In genomic region chr16:81513204-81514040, GRCh38 we compare ENCODE assay signal across 8 cellular contexts.
DNase-seq lines count a peak whose midpoint lies in the region; ATAC-seq and TF ChIP-seq lines count a peak whose summit lies in the region.

No MANE protein-coding gene starts in this region.

- peaks cover 3% of the 10 kb centered on the region for H3K9me3 ChIP-seq in IMR-90 (ENCODE audit: control insufficient read depth, insufficient read depth, low read length)
- H3K9me3 ChIP-seq in gastroesophageal sphincter: no peaks in the 10 kb centered on the region

- H3K27me3 ChIP-seq in IMR-90 (ENCODE audit: control insufficient read depth, insufficient read depth, low read length) (no peaks in the 10 kb centered on the region), gastroesophageal sphincter (no peaks in the 10 kb centered on the region)

- no peak for TF ChIP-seq RAD21 in IMR-90 (IDR thresholded peaks at IDR 0.05; ENCODE audit: low read length)

- peak overlapping the region; percentile 38; the same call in 1 of the 2 replicates for H2AK5ac ChIP-seq in IMR-90 (ENCODE audit: low read depth, low read length)

- H3K18ac ChIP-seq in IMR-90 (ENCODE audit: low read depth, low read length): no peak overlapping the region

- WGBS in IMR-90 (ENCODE audit: extremely low coverage in 2 of 2, insufficient read length in 1 of 2), 2 experiments: 72% methylated on average over 10 of the region's 21 CpGs; no CpG with 5 or more reads in 1 of the 2 experiments
- 0 to 60% methylated on average over 1 to 2 of the region's 21 CpGs for WGBS in gastroesophageal sphincter (ENCODE audit: low coverage in 1 of 2), 2 donors

- H3K23ac ChIP-seq in IMR-90 (ENCODE audit: low read depth, low read length): no peak overlapping the region; the same call in 1 of the 2 replicates

- H3K4me1 ChIP-seq in IMR-90 (ENCODE audit: control insufficient read depth, insufficient read depth, low read length) (peaks cover 13% of the 10 kb centered on the region), gastroesophageal sphincter (peaks cover 0 to 29% (median 6%) of the 10 kb centered on the region in 3 donors)

- BruUV-seq in IMR-90 (replicated peaks; lab: Mats Ljungman, UMichigan): no TSS peak

- peaks cover 59 to 85% of the 10 kb centered on the region in 2 experiments for H3K79me1 ChIP-seq in IMR-90 (ENCODE audit: low read depth in 1 of 2, low read length in 2 of 2)

- no peak overlapping the region for H2BK20ac ChIP-seq in IMR-90 (ENCODE audit: low read depth, low read length)

- H2BK120ac ChIP-seq in IMR-90 (ENCODE audit: low read depth, low read length): peak overlapping the region; percentile 76; the same call in 1 of the 2 replicates

- TF ChIP-seq EP300 in gastroesophageal sphincter (IDR thresholded peaks at IDR 0.05): no peak

- POLR2A ChIA-PET in IMR-90 (lab: Charles Lee; ENCODE audit: unreplicated experiment): no interaction called here

- no peak for TF ChIP-seq POLR2A in IMR-90 (IDR thresholded peaks at IDR 0.05; ENCODE audit: low read depth, low read length)
- TF ChIP-seq POLR2A in gastroesophageal sphincter (IDR thresholded peaks at IDR 0.05): no peak

- H3K27ac ChIP-seq in IMR-90 (ENCODE audit: insufficient read depth, low read length) (no peak overlapping the region), gastroesophageal sphincter (peak overlapping the region in 3 of 4 donors; percentile 12 to 41 (median 37))

- dilution Hi-C loops in IMR-90 (cut with HindIII; ENCODE audit: low sequenced_read_pairs, unreplicated experiment): no loop called here

- H3K56ac ChIP-seq in IMR-90 (ENCODE audit: extremely low read depth, insufficient read depth, low read length): no peak overlapping the region

- peak overlapping the region; percentile 48 for H2AK9ac ChIP-seq in IMR-90 (replicated peaks; ENCODE audit: low read depth, low read length, poor library complexity)

- H4K8ac ChIP-seq in IMR-90 (ENCODE audit: low read depth in 2 of 2, low read length in 2 of 2): peak overlapping the region in 1 of 2 experiments; percentile 67; a peak in 2 of 4 replicates

- H3K14ac ChIP-seq in IMR-90 (replicated peaks; ENCODE audit: low read depth, low read length): 0 out of 2 replicates have a peak overlapping the region, but pooled peaks have one; percentile 58

- H3K36me3 ChIP-seq in IMR-90 (ENCODE audit: control insufficient read depth, insufficient read depth, low read length) (peaks cover 3% of the 10 kb centered on the region; the same call in 1 of the 2 replicates), gastroesophageal sphincter (no peaks in the 10 kb centered on the region)

- H3K9ac ChIP-seq in IMR-90 (ENCODE audit: low read depth, low read length): no peak overlapping the region

- H4K20me1 ChIP-seq in IMR-90 (ENCODE audit: insufficient read depth, low read length): peaks cover 12% of the 10 kb centered on the region

- intact Hi-C loops in IMR-90 (cut with micrococcal nuclease): no loop called here

- peak overlapping the region; percentile 20 for H2BK5ac ChIP-seq in IMR-90 (ENCODE audit: low read depth, low read length, poor library complexity, severe bottlenecking)

- no peak overlapping the region for H4K5ac ChIP-seq in IMR-90 (ENCODE audit: low read depth, low read length)

- no peak for TF ChIP-seq CTCF in IMR-90 (conservative IDR thresholded peaks at IDR 0.05; ENCODE audit: low read depth, low read length)
- TF ChIP-seq CTCF in gastroesophageal sphincter (IDR thresholded peaks at IDR 0.05): no peak
- TF ChIP-seq CTCF in foreskin fibroblast (IDR thresholded peaks at IDR 0.05; ENCODE audit: low read depth, low read length): no peak

- H3K4ac ChIP-seq in IMR-90 (ENCODE audit: low read depth, low read length): peak overlapping the region; percentile 79

- peak overlapping the region; percentile 66 for H4K91ac ChIP-seq in IMR-90 (ENCODE audit: insufficient read depth, low read depth, low read length)

- H2AFZ ChIP-seq in IMR-90 (replicated peaks; ENCODE audit: low read length, poor library complexity): peak overlapping the region; percentile 66

- DNase-seq in IMR-90: no peak
- DNase-seq in renal cortical epithelial cell (ENCODE audit: low read depth): peak; percentile 45
- DNase-seq in COLO829 (ENCODE audit: low spot score): no peak
- DNase-seq in inferior parietal cortex (ENCODE audit: extremely low spot score): no peak
- no peak for DNase-seq in foreskin fibroblast
- no peak for DNase-seq in OCI-M2 (lab: John Stamatoyannopoulos, UW; ENCODE audit: unreplicated experiment)

- in situ Hi-C loops in IMR-90 (cut with MboI; ENCODE audit: low sequenced_read_pairs): no loop called here

- CTCF ChIA-PET in IMR-90 (lab: Yijun Ruan, JAX): no interaction called here

- H3K4me3 ChIP-seq in IMR-90 (ENCODE audit: insufficient read depth, low read depth, low read length) (no peak overlapping the region), gastroesophageal sphincter (no peak overlapping the region), foreskin fibroblast (ENCODE audit: low read depth in 1 of 2, low read length in 2 of 2) (no peak overlapping the region)

- H2BK15ac ChIP-seq in IMR-90 (ENCODE audit: low read depth, low read length): peak overlapping the region; percentile 53; the same call in 1 of the 3 replicates

- ATAC-seq in GM19328 (IDR thresholded peaks at IDR 0.05; ENCODE audit: unreplicated experiment) (peak; percentile 35), IMR-90 (ENCODE audit: low read depth) (peak; percentile 38), gastroesophageal sphincter (peak; percentile 67)

- H3K9me1 ChIP-seq in IMR-90 (ENCODE audit: insufficient read depth, low read length): peaks cover 19% of the 10 kb centered on the region

- peak overlapping the region; percentile 46; the same call in 1 of the 2 replicates for H3K4me2 ChIP-seq in IMR-90 (ENCODE audit: low read depth, low read length)

TF ChIP-seq in IMR-90, 13 proteins besides CTCF, POLR2A, EP300 and RAD21:
- TF ChIP-seq CEBPB (IDR thresholded peaks at IDR 0.05; ENCODE audit: low read depth, low read length): no peak
- no peak for TF ChIP-seq RFX5 (IDR thresholded peaks at IDR 0.05; ENCODE audit: low read depth, low read length)
- TF ChIP-seq SMC3 (IDR thresholded peaks at IDR 0.05; ENCODE audit: low read depth, low read length): no peak
- no peak for TF ChIP-seq NFE2L2 (IDR thresholded peaks at IDR 0.05; ENCODE audit: low read depth, low read length)
- TF ChIP-seq RCOR1 (IDR thresholded peaks at IDR 0.05; ENCODE audit: insufficient replicate concordance, low read length): no peak
